ENCODE assay signal across 34 cellular contexts in the genomic region with DNA sequence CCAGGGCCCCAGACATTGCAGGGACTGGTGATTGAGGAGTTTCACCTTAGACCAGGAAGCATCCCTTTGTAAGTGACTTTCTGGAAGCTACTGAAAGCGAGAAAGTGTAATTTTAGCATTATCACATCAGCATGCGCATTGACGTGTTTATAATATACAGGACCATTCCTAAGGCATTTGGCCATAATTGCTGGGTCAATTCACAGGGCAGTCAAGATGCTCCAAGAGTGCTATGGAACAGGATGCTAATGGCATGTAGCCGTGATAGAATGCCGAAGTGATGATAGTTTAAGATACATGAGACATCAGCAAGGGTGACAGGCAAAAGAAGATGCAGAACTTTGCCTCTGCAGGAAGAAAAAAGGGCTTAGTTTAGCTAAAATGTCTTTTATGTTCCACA.
"Had no signal": no experiment of that assay in that cellular context is flagged by ENCODE, and none has a peak within 500 bp of the region (broad histone marks: within the 10 kb centered on the region; RNA-seq: fewer than 3 reads in every experiment).

No MANE protein-coding gene starts in this region.

- H3K4me2 ChIP-seq: KMS-11 had no signal

- H3K27me3 ChIP-seq: MG63 had no signal

- H3K36me3 ChIP-seq: MG63 had no signal

- DNase-seq: Karpas-422, Kasumi-1, KG1, MG63, MM.1S, MV-4-11, NCI-H1048, NCI-H1092, NCI-H1092 treated with DMSO at 0.1 percent for 48 hours, NCI-H1105, NCI-H1105 treated with DMSO at 0.1 percent for 48 hours, NCI-H1417 treated with DMSO at 0.1 percent for 48 hours, NCI-H1436, NCI-H1436 treated with DMSO at 0.1 percent for 48 hours, NCI-H146, NCI-H1694, NCI-H1694 treated with DMSO at 0.1 percent for 48 hours, NCI-H187, NCI-H187 treated with DMSO at 0.1 percent for 48 hours, NCI-H1930, NCI-H2029, NCI-H2029 treated with DMSO at 0.1 percent for 48 hours, NCI-H2081, NCI-H2081 treated with DMSO at 0.1 percent for 48 hours, NCI-H2107, NCI-H2171, NCI-H2171 treated with DMSO at 0.1 percent for 48 hours, NCI-H226, NCI-H345, NCI-H446, NCI-H446 treated with DMSO at 0.1 percent for 48 hours, NCI-H510A, NCI-H510A treated with DMSO at 0.1 percent for 48 hours had no signal

- H3K4me3 ChIP-seq: MG63 had no signal

- H3K9ac ChIP-seq: KMS-11 had no signal

- H3K27ac ChIP-seq: KMS-11 had no signal
